In genomic region chr7:38141187-38141586, GRCh38 we compare ENCODE assay signal across 26 cellular contexts.
"Had no signal": no experiment of that assay in that cellular context is flagged by ENCODE, and none has a peak within 500 bp of the region (broad histone marks: within the 10 kb centered on the region; RNA-seq: fewer than 3 reads in every experiment).

No MANE protein-coding gene starts in this region.

- H3K9me3 ChIP-seq: left ventricle myocardium inferior, right atrium auricular region, right lobe of liver, stomach, testis, thyroid gland, transverse colon, upper lobe of left lung, vagina had no signal

- H3K9me3 Mint-ChIP-seq: mesothelial cell of epicardium; naive B cell; nephron; neural crest cell; stimulated activated naive B cell treated with anti-CD40 and anti-IgM and Interleukin-4, amounts not matched to agents 10 μg/mL and 1 μg/mL and 100 μg/mL, for 72 hours had no signal

- H3K36me3 ChIP-seq: left ventricle myocardium inferior, right atrium auricular region, right lobe of liver, stomach, thyroid gland, transverse colon, upper lobe of left lung, vagina had no signal

- H3K4me1 ChIP-seq: left ventricle myocardium inferior, parathyroid adenoma, right atrium auricular region, right lobe of liver, stomach, testis, thyroid gland, transverse colon, upper lobe of left lung, vagina had no signal

- H3K4me2 ChIP-seq: smooth muscle cell had no signal

- ATAC-seq: right lobe of liver; stimulated activated naive B cell treated with anti-CD40 and anti-IgM and Interleukin-4, amounts not matched to agents 10 μg/mL and 1 μg/mL and 100 μg/mL, for 72 hours; stimulated activated naive CD8-positive, alpha-beta T cell treated with anti-CD3 and anti-CD28 coated beads, Interleukin-15, Interleukin-2, amounts not matched to agents 100 U/mL and 50 U/mL, for 24 hours had no signal

- H2AFZ ChIP-seq: parathyroid adenoma had no signal

- H3K27ac ChIP-seq: left ventricle myocardium inferior, parathyroid adenoma, right atrium auricular region, right lobe of liver, stomach, testis, thyroid gland, transverse colon, upper lobe of left lung, vagina had no signal

- H3K4me3 Mint-ChIP-seq: mesothelial cell of epicardium; naive B cell; nephron; neural crest cell; stimulated activated naive B cell treated with anti-CD40 and anti-IgM and Interleukin-4, amounts not matched to agents 10 μg/mL and 1 μg/mL and 100 μg/mL, for 72 hours had no signal

- H3K79me2 ChIP-seq: parathyroid adenoma had no signal

- H3K27ac Mint-ChIP-seq: mesothelial cell of epicardium; naive B cell; nephron; stimulated activated naive B cell treated with anti-CD40 and anti-IgM and Interleukin-4, amounts not matched to agents 10 μg/mL and 1 μg/mL and 100 μg/mL, for 72 hours had no signal

- H3K27me3 ChIP-seq: right atrium auricular region, right lobe of liver, stomach, testis, thyroid gland, transverse colon, upper lobe of left lung, vagina had no signal

- DNase-seq: hypothalamus; islet precursor cell; left ventricle myocardium inferior; mesendoderm; naive B cell; nucleus accumbens; right lobe of liver; stimulated activated CD4-positive, alpha-beta T cell treated with anti-CD3 and anti-CD28 coated beads, Interleukin-12 subunit alpha, Interleukin-12 subunit beta, amount 100 ng/mL, for 4 hours; stimulated activated CD4-positive, alpha-beta T cell treated with anti-CD3 and anti-CD28 coated beads, Interleukin-15, amount 100 ng/mL, for 24 hours; stimulated activated CD4-positive, alpha-beta T cell treated with anti-CD3 and anti-CD28 coated beads, Interleukin-2, amount 100 ng/mL, for 24 hours; stimulated activated CD4-positive, alpha-beta T cell treated with anti-CD3 and anti-CD28 coated beads, Interleukin-4, amount 100 ng/mL, for 1 hour; stimulated activated naive B cell treated with anti-CD40 and anti-IgM and Interleukin-4, amounts not matched to agents 10 μg/mL and 1 μg/mL and 100 μg/mL, for 72 hours; stimulated activated naive CD8-positive, alpha-beta T cell treated with anti-CD3 and anti-CD28 coated beads, Interleukin-15, Interleukin-2, amounts not matched to agents 100 U/mL and 50 U/mL, for 24 hours; stomach; testis; thyroid gland; transverse colon; upper lobe of left lung had no signal

- H3K4me1 Mint-ChIP-seq: mesothelial cell of epicardium; naive B cell; nephron; neural crest cell; stimulated activated naive B cell treated with anti-CD40 and anti-IgM and Interleukin-4, amounts not matched to agents 10 μg/mL and 1 μg/mL and 100 μg/mL, for 72 hours had no signal

- H3K4me3 ChIP-seq: left ventricle myocardium inferior, lung, right atrium auricular region, right lobe of liver, smooth muscle cell, stomach, testis, thyroid gland, transverse colon, upper lobe of left lung, vagina had no signal

- H3K9ac ChIP-seq: parathyroid adenoma had no signal

- H3K36me3 Mint-ChIP-seq: mesothelial cell of epicardium; naive B cell; stimulated activated naive B cell treated with anti-CD40 and anti-IgM and Interleukin-4, amounts not matched to agents 10 μg/mL and 1 μg/mL and 100 μg/mL, for 72 hours had no signal

- H3K27me3 Mint-ChIP-seq: naive B cell had no signal
